In genomic region chr15:31216210-31216911, GRCh38 we compare ENCODE assay signal across 1 cellular context.
TF ChIP-seq lines count a peak whose summit lies in the region.

No MANE protein-coding gene starts in this region.

TF ChIP-seq in HepG2, 621 proteins besides CTCF, POLR2A, EP300 and RAD21 (continued from another document and continues in another):
- TF ChIP-seq TIGD3 (CRISPR knock-in tag; IDR thresholded peaks at IDR 0.05; ENCODE audit: borderline replicate concordance) (no peak), CBX1 (IDR thresholded peaks at IDR 0.05; ENCODE audit: low read depth) (peak; percentile 57), ZNF597 (CRISPR knock-in tag; IDR thresholded peaks at IDR 0.05) (no peak), ZNF10 (CRISPR knock-in tag; IDR thresholded peaks at IDR 0.05; ENCODE audit: borderline replicate concordance, low read depth) (no peak), MAFF (IDR thresholded peaks at IDR 0.05; ENCODE audit: low read depth, low read length) (no peak), NFYC (CRISPR knock-in tag; IDR thresholded peaks at IDR 0.05) (no peak), TBL1XR1 (IDR thresholded peaks at IDR 0.05; ENCODE audit: borderline replicate concordance, low read length, partially characterized antibody) (no peak), ZBTB33 (CRISPR knock-in tag; IDR thresholded peaks at IDR 0.05) (no peak), ZNF546 (CRISPR knock-in tag; conservative IDR thresholded peaks at IDR 0.05) (no peak), LCORL (IDR thresholded peaks at IDR 0.05) (no peak), LCORL (CRISPR knock-in tag; IDR thresholded peaks at IDR 0.05) (peak; percentile 91), ZNF282 (IDR thresholded peaks at IDR 0.05; ENCODE audit: partially characterized antibody) (no peak), ZNF75D (CRISPR knock-in tag; IDR thresholded peaks at IDR 0.05; ENCODE audit: borderline replicate concordance) (no peak), ZNF503 (CRISPR knock-in tag; IDR thresholded peaks at IDR 0.05) (no peak), HOXD1 (CRISPR knock-in tag; IDR thresholded peaks at IDR 0.05) (no peak), KAT7 (CRISPR knock-in tag; IDR thresholded peaks at IDR 0.05; ENCODE audit: borderline replicate concordance) (no peak), HDAC1 (CRISPR knock-in tag; IDR thresholded peaks at IDR 0.05) (no peak; the same call in none of the 2 replicates), SATB2 (CRISPR knock-in tag; IDR thresholded peaks at IDR 0.05) (no peak), ZFP36L1 (CRISPR knock-in tag; IDR thresholded peaks at IDR 0.05) (no peak), DR1 (CRISPR knock-in tag; IDR thresholded peaks at IDR 0.05) (no peak), KDM5A (IDR thresholded peaks at IDR 0.05; ENCODE audit: borderline replicate concordance, low read length) (no peak), ZNF646 (CRISPR knock-in tag; IDR thresholded peaks at IDR 0.05) (no peak), RAD51 (IDR thresholded peaks at IDR 0.05; ENCODE audit: borderline replicate concordance) (no peak), ZNF230 (CRISPR knock-in tag; IDR thresholded peaks at IDR 0.05) (no peak), ATF2 (CRISPR knock-in tag; IDR thresholded peaks at IDR 0.05) (no peak), SCMH1 (CRISPR knock-in tag; IDR thresholded peaks at IDR 0.05; ENCODE audit: borderline replicate concordance) (no peak), FUBP1 (CRISPR knock-in tag; IDR thresholded peaks at IDR 0.05; ENCODE audit: borderline replicate concordance) (no peak), FOSL1 (CRISPR knock-in tag; IDR thresholded peaks at IDR 0.05; ENCODE audit: borderline replicate concordance) (no peak), HNRNPK (IDR thresholded peaks at IDR 0.05; ENCODE audit: low read depth, low read length, poor library complexity, severe bottlenecking) (no peak), KDM4B (CRISPR knock-in tag; IDR thresholded peaks at IDR 0.05) (no peak), ZNF704 (CRISPR knock-in tag; IDR thresholded peaks at IDR 0.05; ENCODE audit: borderline replicate concordance) (no peak), ZNF589 (CRISPR knock-in tag; conservative IDR thresholded peaks at IDR 0.05) (no peak), ZBTB10 (CRISPR knock-in tag; IDR thresholded peaks at IDR 0.05; ENCODE audit: borderline replicate concordance) (no peak), ZBTB44 (CRISPR knock-in tag; IDR thresholded peaks at IDR 0.05) (no peak), THAP11 (CRISPR knock-in tag; IDR thresholded peaks at IDR 0.05) (peak; percentile 66), SP5 (CRISPR knock-in tag; IDR thresholded peaks at IDR 0.05; ENCODE audit: borderline replicate concordance, low read depth) (peak; percentile 61), ZNF496 (CRISPR knock-in tag; IDR thresholded peaks at IDR 0.05; ENCODE audit: insufficient replicate concordance) (no peak), ZNF3 (CRISPR knock-in tag; IDR thresholded peaks at IDR 0.05) (no peak), IKZF1 (IDR thresholded peaks at IDR 0.05) (no peak), CCDC6 (CRISPR knock-in tag; IDR thresholded peaks at IDR 0.05) (0 out of 2 replicates have a peak, but pooled peaks have one; percentile 55)
